Comparison of ENCODE assay signal across 8 cellular contexts in genomic region chr17:36544320-36545092, GRCh38. TPM values are rescaled to one million over a fixed set of nuclear protein-coding genes. Genes with fewer than 3 reads are reported as not detected.
DNase-seq lines count a peak whose midpoint lies in the region; ATAC-seq, FAIRE-seq and TF ChIP-seq lines count a peak whose summit lies in the region.

TSS of gene GGNBP2 (plus strand) at chr17:36544919. CDS start at chr17:36545725, 806 bp downstream.

- no peaks in the 10 kb centered on the region for H3K9me3 ChIP-seq in adrenal gland (replicated peaks in 1 of 3)
- no peaks in the 10 kb centered on the region for H3K9me3 ChIP-seq in heart left ventricle
- H3K9me3 ChIP-seq in transverse colon = no peaks in the 10 kb centered on the region

- FAIRE-seq in GM12892 (lab: Jason Lieb, UNC) = no peak

- TF ChIP-seq CTCF in adrenal gland (IDR thresholded peaks at IDR 0.05) (no peak), heart left ventricle (IDR thresholded peaks at IDR 0.05) (peak in 1 of 12 donors; percentile 11), transverse colon (IDR thresholded peaks at IDR 0.05) (peak in 1 of 5 experiments; percentile 6)

- ATAC-seq in HG02870 (IDR thresholded peaks at IDR 0.05; ENCODE audit: unreplicated experiment) (peak; percentile 52), heart left ventricle (peak; percentile 84 to 91 (median 90))

- TF ChIP-seq POLR2A in GM12892 (IDR thresholded peaks at IDR 0.05; ENCODE audit: low read depth, low read length) (peak; percentile 83), adrenal gland (IDR thresholded peaks at IDR 0.05) (peak; percentile 87 to 91), heart left ventricle (IDR thresholded peaks at IDR 0.05) (peak; percentile 32 to 80), transverse colon (IDR thresholded peaks at IDR 0.05) (peak; percentile 96)

- H3K36me3 ChIP-seq in adrenal gland (replicated peaks in 1 of 2) = no peaks in the 10 kb centered on the region
- H3K36me3 ChIP-seq in heart left ventricle = peaks cover 0 to 27% (median 8%) of the 10 kb centered on the region in 9 donors
- no peaks in the 10 kb centered on the region for H3K36me3 ChIP-seq in transverse colon

- intact Hi-C loops in T-helper 1 cell treated with Interleukin-12 subunit alpha and Interleukin-12 subunit beta and Interleukin-4 antibody, amounts not matched to agents 30 ng/mL and 1 ng/mL, for 36 hours (cut with micrococcal nuclease) = loop anchor here (1.0 to 5.0 kb wide), 10 partner anchors 9 to 1302 kb away; partner anchors contain the start of genes AATF, AP2B1, DHRS11 and MRM1
- intact Hi-C loops in adrenal gland (cut with DNase I) = no loop called here
- intact Hi-C loops in heart left ventricle (cut with DNase I) = loop anchor here in 8 of 10 donors (1.0 to 5.0 kb wide), 4 partner anchors 9 to 57 kb away; partner anchors contain the start of genes DHRS11 (in 5 of the 8) and ZNHIT3 (in 1 of the 8)
- intact Hi-C loops in posterior cingulate gyrus (cut with DNase I) = loop anchor here (1.0 to 5.0 kb wide), 3 partner anchors 9 to 58 kb away; partner anchors contain the start of gene MRM1
- intact Hi-C loops in transverse colon (cut with DNase I; ENCODE audit: low total_unique reads) = no loop called here

- H3K27ac ChIP-seq in adrenal gland = peak within 1 kb of the TSS; percentile 99 to 100 (median 99)
- H3K27ac ChIP-seq in heart left ventricle = peak within 1 kb of the TSS; percentile 93 to 100 (median 99)
- H3K27ac ChIP-seq in transverse colon = peak within 1 kb of the TSS; percentile 98 to 100 (median 98)

- H3K4me3 ChIP-seq in adrenal gland (peak within 1 kb of the TSS; percentile 71 to 97 (median 92)), heart left ventricle (peak within 1 kb of the TSS; percentile 63 to 99 (median 84)), transverse colon (peak within 1 kb of the TSS; percentile 82 to 93 (median 88))

- DNase-seq in GM12892 (ENCODE audit: insufficient read length) (peak; percentile 80), NCI-H1694 (lab: John Stamatoyannopoulos, UW) (peak; percentile 68), adrenal gland (peak; percentile 91 to 95 (median 94)), heart left ventricle (peak; percentile 96 to 97 (median 97)), posterior cingulate gyrus (peak; percentile 77 to 98 (median 90)), transverse colon (peak; percentile 93)

- H3K4me1 ChIP-seq in adrenal gland (replicated peaks in 1 of 2) (peaks cover 33 to 35% of the 10 kb centered on the region in 2 donors), heart left ventricle (peaks cover 12 to 47% (median 40%) of the 10 kb centered on the region in 12 donors), transverse colon (peaks cover 30 to 45% (median 33%) of the 10 kb centered on the region in 4 donors)

- no peaks in the 10 kb centered on the region for H3K27me3 ChIP-seq in adrenal gland
- no peaks in the 10 kb centered on the region for H3K27me3 ChIP-seq in heart left ventricle
- H3K27me3 ChIP-seq in transverse colon = no peaks in the 10 kb centered on the region

- 0% methylated on average over 31 to 72 of the region's 72 CpGs for WGBS in adrenal gland, 4 donors
- WGBS in heart left ventricle, 4 donors = 0% methylated on average over 29 to 72 of the region's 72 CpGs
- WGBS in transverse colon (ENCODE audit: low coverage in 1 of 2), 2 donors = 1% methylated on average over 42 of the region's 72 CpGs; no CpG with 5 or more reads in 1 of the 2 donors

- no peak for TF ChIP-seq EP300 in transverse colon (IDR thresholded peaks at IDR 0.05; ENCODE audit: low read depth)

- in situ Hi-C loops in transverse colon (cut with MboI; ENCODE audit: low pct_ligation_motif_present in 1 of 4, low pct_unique_long_range_greater_than_20kb in 1 of 4, low sequenced_read_pairs in 3 of 4) = no loop called here

RNA-seq across cellular contexts. Expression of gene GGNBP2, which starts in this region (rescaled TPM):
- 44.8 TPM for polyA plus RNA-seq in GM12892 (2012; ENCODE audit: missing spikeins)
- total RNA-seq in T-helper 1 cell treated with Interleukin-12 subunit alpha and Interleukin-12 subunit beta and Interleukin-4 antibody, amounts not matched to agents 30 ng/mL and 1 ng/mL, for 36 hours = 103 and 108 TPM in 2 replicates
- total RNA-seq in adrenal gland (10 to 100 TPM; 30.4 to 66.6 (median 60.4) TPM), heart left ventricle (10 to 100 TPM; 27.4 to 62.9 (median 40.8) TPM), transverse colon (100 to 1,000 TPM in 2 of 4 donors, 10 to 100 TPM in 2; 48.6 to 128 (median 91.6) TPM)
- polyA plus RNA-seq in adrenal gland (10 to 100 TPM; 39.0 to 87.3 (median 48.5) TPM), heart left ventricle (10 to 100 TPM; 32.0 to 34.3 TPM)

Comparison
In these comparisons a context has a peak if more than half of its experiments do, and no peak if none do; other contexts are left out.
1. Peak in every context shown above with its lines: DNase-seq, ATAC-seq, H3K4me3 ChIP-seq and H3K27ac ChIP-seq.
2. intact Hi-C loops: an anchor here in T-helper 1 cell treated with Interleukin-12 subunit alpha and Interleukin-12 subunit beta and Interleukin-4 antibody, amounts not matched to agents 30 ng/mL and 1 ng/mL, for 36 hours (1.0 to 5.0 kb wide), heart left ventricle (1.0 to 5.0 kb wide) and posterior cingulate gyrus (1.0 to 5.0 kb wide); none called in adrenal gland and transverse colon.